Comparison of ENCODE assay signal across 8 cellular contexts in the genomic region with DNA sequence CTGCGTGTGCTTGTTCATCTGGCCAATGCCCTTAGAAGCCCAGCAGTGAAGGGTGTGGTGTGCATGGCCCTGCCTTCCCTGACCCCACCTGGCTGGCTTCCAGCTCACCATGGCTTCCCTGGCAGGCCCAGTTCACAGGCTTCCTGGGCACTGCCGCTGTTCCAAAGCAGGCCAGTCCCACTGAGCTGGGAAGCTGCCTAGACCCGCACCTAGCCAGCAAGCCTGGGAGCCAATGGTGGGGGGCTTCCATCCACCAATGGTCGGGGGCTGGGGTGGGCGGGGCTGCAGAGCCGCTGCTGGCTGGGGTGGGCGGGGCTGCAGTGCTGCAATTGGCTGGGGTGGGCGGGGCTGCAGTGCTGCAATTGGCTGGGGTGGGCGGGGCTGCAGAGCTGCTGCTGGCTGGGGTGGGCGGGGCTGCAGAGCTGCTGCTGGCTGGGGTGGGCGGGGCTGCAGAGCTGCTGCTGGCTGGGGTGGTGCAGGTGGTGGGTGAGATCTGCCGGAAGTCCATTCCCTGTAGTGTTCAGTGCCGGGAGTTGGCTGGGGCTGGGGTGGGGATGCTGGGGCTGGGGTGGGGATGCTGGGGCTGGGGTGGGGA. TPM values are rescaled to one million over a fixed set of nuclear protein-coding genes. Genes with fewer than 3 reads are reported as not detected.
DNase-seq lines count a peak whose midpoint lies in the region; ATAC-seq and TF ChIP-seq lines count a peak whose summit lies in the region.

No MANE protein-coding gene starts in this region.

- H3K27ac Mint-ChIP-seq in CD8-positive, alpha-beta memory T cell, result no peak overlapping the region

- POLR2A ChIA-PET in CD8-positive, alpha-beta memory T cell (lab: Charles Lee), result interaction anchor here (0.6 to 1.5 kb wide), 2 partner anchors 8 to 25 kb away, joined by 3 to 4 read pairs; no protein-coding TSS in a partner anchor

- DNase-seq in CD8-positive, alpha-beta memory T cell, result peak; percentile 46 to 75 (median 55)
- DNase-seq in Peyer's patch (peak; percentile 66 to 89 (median 86)), hepatic stellate cell (ENCODE audit: low spot score) (peak; percentile 64)
- peak; percentile 20 for DNase-seq in activated gamma-delta T cell treated with anti-CD3 and anti-CD28 coated beads, Interleukin-2, amount 50 U/mL, for 16 hours (ENCODE audit: low read depth)
- DNase-seq in stimulated activated CD4-positive, alpha-beta T cell treated with anti-CD3 and anti-CD28 coated beads, Interleukin-15, amount 100 ng/mL, for 24 hours, result peak; percentile 78

- H3K4me1 ChIP-seq in CD8-positive, alpha-beta memory T cell (ENCODE audit: insufficient read depth, low read length), result peaks cover 13% of the 10 kb centered on the region
- peaks cover 0 to 29% (median 18%) of the 10 kb centered on the region in 4 donors for H3K4me1 ChIP-seq in Peyer's patch

- H3K27ac ChIP-seq in CD8-positive, alpha-beta memory T cell (ENCODE audit: low read depth, low read length), result no peak overlapping the region
- H3K27ac ChIP-seq in Peyer's patch, result peak overlapping the region in 1 of 4 donors; percentile 84

- no peaks in the 10 kb centered on the region for H3K36me3 ChIP-seq in CD8-positive, alpha-beta memory T cell (ENCODE audit: insufficient read depth, low read length)
- H3K36me3 ChIP-seq in Peyer's patch, result no peaks in the 10 kb centered on the region

- no peak for TF ChIP-seq POLR2A in Peyer's patch (IDR thresholded peaks at IDR 0.05)

- CTCF ChIA-PET in CD8-positive, alpha-beta memory T cell (lab: Charles Lee), result interaction anchor here (0.7 to 2.7 kb wide), 5 partner anchors 8 to 37 kb away, joined by 3 to 12 read pairs (median 5); partner anchors contain the start of gene CALY

- no peaks in the 10 kb centered on the region for H3K9me3 Mint-ChIP-seq in CD8-positive, alpha-beta memory T cell

- H3K4me3 ChIP-seq in CD8-positive, alpha-beta memory T cell (ENCODE audit: low read length), result no peak overlapping the region
- H3K4me3 ChIP-seq in Peyer's patch, result peak overlapping the region in 3 of 4 donors; percentile 37 to 60 (median 45)

- no peaks in the 10 kb centered on the region for H3K9me3 ChIP-seq in CD8-positive, alpha-beta memory T cell (ENCODE audit: low read length)
- no peaks in the 10 kb centered on the region for H3K9me3 ChIP-seq in Peyer's patch

- H3K27me3 Mint-ChIP-seq in CD8-positive, alpha-beta memory T cell, result peaks cover 14 to 39% of the 10 kb centered on the region in 2 donors

- H3K36me3 Mint-ChIP-seq in CD8-positive, alpha-beta memory T cell, result no peaks in the 10 kb centered on the region

- H3K4me3 Mint-ChIP-seq in CD8-positive, alpha-beta memory T cell, result no peak overlapping the region

- ATAC-seq in HG02885 (IDR thresholded peaks at IDR 0.05; ENCODE audit: poor library complexity, unreplicated experiment) (peak; percentile 54), HG02852 (IDR thresholded peaks at IDR 0.05; ENCODE audit: unreplicated experiment) (no peak), GM18519 (IDR thresholded peaks at IDR 0.05; ENCODE audit: low FRiP score, unreplicated experiment) (no peak)

- TF ChIP-seq CTCF in Peyer's patch (IDR thresholded peaks at IDR 0.05), result no peak

- peaks cover 1 to 15% (median 3%) of the 10 kb centered on the region in 3 donors for H3K4me1 Mint-ChIP-seq in CD8-positive, alpha-beta memory T cell

- H3K27me3 ChIP-seq in CD8-positive, alpha-beta memory T cell (ENCODE audit: insufficient read depth, low read length, poor library complexity, severe bottlenecking), result peaks cover 36% of the 10 kb centered on the region
- H3K27me3 ChIP-seq in Peyer's patch, result peaks cover 7 to 41% of the 10 kb centered on the region in 2 donors

RNA-seq across cellular contexts. Expression of gene CALY, which starts 12.4 kb away (rescaled TPM):
- 1 to 10 TPM in 1 of 2 experiments, under 1 TPM in 1; 0.92 to 1.3 TPM for total RNA-seq in CD8-positive, alpha-beta memory T cell
- polyA plus RNA-seq in CD8-positive, alpha-beta memory T cell, result 0.83 TPM
- total RNA-seq in Peyer's patch, result 1 to 10 TPM in 2 of 4 donors, under 1 TPM in 1, not detected in 1; 0.88 to 1.6 (median 1.5) TPM

RNA-seq across cellular contexts. Expression of gene ZNF511, which starts 15.6 kb away (rescaled TPM):
- 10 to 100 TPM; 82.2 to 83.2 TPM for total RNA-seq in CD8-positive, alpha-beta memory T cell
- polyA plus RNA-seq in CD8-positive, alpha-beta memory T cell, result 90.8 TPM
- 10 to 100 TPM; 25.7 to 42.9 (median 30.5) TPM for total RNA-seq in Peyer's patch

RNA-seq across cellular contexts. Expression of gene TUBGCP2, which starts 15.6 kb away (rescaled TPM):
- total RNA-seq in CD8-positive, alpha-beta memory T cell, result 10 to 100 TPM; 67.9 to 68.1 TPM
- 39.9 TPM for polyA plus RNA-seq in CD8-positive, alpha-beta memory T cell
- 10 to 100 TPM; 40.1 to 85.0 (median 67.8) TPM for total RNA-seq in Peyer's patch

RNA-seq across cellular contexts. Expression of gene PRAP1, which starts 22.9 kb away (rescaled TPM):
- total RNA-seq in CD8-positive, alpha-beta memory T cell, result not detected
- not detected for polyA plus RNA-seq in CD8-positive, alpha-beta memory T cell
- total RNA-seq in Peyer's patch, result 1,000 to 10,000 TPM in 3 of 4 donors, 10 to 100 TPM in 1; 52.8 to 2,204 (median 1,384) TPM

RNA-seq across cellular contexts. Expression of gene FUOM, which starts 33.5 kb away (rescaled TPM):
- 10 to 100 TPM; 34.6 to 39.8 TPM for total RNA-seq in CD8-positive, alpha-beta memory T cell
- 22.9 TPM for polyA plus RNA-seq in CD8-positive, alpha-beta memory T cell
- 100 to 1,000 TPM in 3 of 4 donors, 10 to 100 TPM in 1; 88.3 to 214 (median 163) TPM for total RNA-seq in Peyer's patch

Comparison
In these comparisons a context has a peak if more than half of its experiments do, and no peak if none do; other contexts are left out.
1. DNase-seq: peak in every context shown above with its lines; median percentile 86 in Peyer's patch; 78 in stimulated activated CD4-positive, alpha-beta T cell treated with anti-CD3 and anti-CD28 coated beads, Interleukin-15, amount 100 ng/mL, for 24 hours; 64 in hepatic stellate cell; 55 in CD8-positive, alpha-beta memory T cell; 20 in activated gamma-delta T cell treated with anti-CD3 and anti-CD28 coated beads, Interleukin-2, amount 50 U/mL, for 16 hours.